In genomic region chr11:125517116-125517804, GRCh38 we compare ENCODE assay signal across 11 cellular contexts. TPM values are rescaled to one million over a fixed set of nuclear protein-coding genes. Genes with fewer than 3 reads are reported as not detected.
A peak's percentile ranks its signal among the peaks of the same experiment; 100 is the strongest.
DNase-seq lines count a peak whose midpoint lies in the region; ATAC-seq, FAIRE-seq and TF ChIP-seq lines count a peak whose summit lies in the region.
"Had no signal": no experiment of that assay in that cellular context is flagged by ENCODE, and none has a peak within 500 bp of the region (broad histone marks: within the 10 kb centered on the region; RNA-seq: fewer than 3 reads in every experiment).

No MANE protein-coding gene starts in this region.

- CTCF ChIA-PET in MCF 10A (lab: Yijun Ruan, JAX) = interaction anchor here (0.6 to 0.7 kb wide), 3 partner anchors 12 to 131 kb away, joined by 3 read pairs; no protein-coding TSS in a partner anchor

- H3K4me1 Mint-ChIP-seq in MCF 10A (ENCODE audit: insufficient read depth, unreplicated experiment) (peaks cover 11% of the 10 kb centered on the region), progenitor cell of endocrine pancreas (ENCODE audit: low read depth) (peaks cover 4% of the 10 kb centered on the region)

- H3K27ac Mint-ChIP-seq in MCF 10A (ENCODE audit: low read depth, unreplicated experiment) (no peak overlapping the region), progenitor cell of endocrine pancreas (no peak overlapping the region)

- no peaks in the 10 kb centered on the region for H3K36me3 Mint-ChIP-seq in MCF 10A (ENCODE audit: insufficient read depth, unreplicated experiment)
- H3K36me3 Mint-ChIP-seq in progenitor cell of endocrine pancreas (ENCODE audit: insufficient read depth) = peaks cover 1% of the 10 kb centered on the region

- intact Hi-C loops in MCF 10A (cut with micrococcal nuclease) (no loop called here), breast epithelium (cut with DNase I; ENCODE audit: low total_unique reads) (no loop called here), adrenal gland (cut with DNase I) (no loop called here)

- H3K4me3 Mint-ChIP-seq in MCF 10A (ENCODE audit: unreplicated experiment) (no peak overlapping the region), progenitor cell of endocrine pancreas (ENCODE audit: low read depth) (no peak overlapping the region)

- no peak overlapping the region for H3K27ac ChIP-seq in breast epithelium
- no peak overlapping the region for H3K27ac ChIP-seq in adrenal gland
- H3K27ac ChIP-seq: HL-60, skin epidermis had no signal

- BruUV-seq in MCF 10A (replicated peaks; lab: Mats Ljungman, UMichigan) = no TSS peak

- no peaks in the 10 kb centered on the region for H3K4me1 ChIP-seq in breast epithelium
- no peaks in the 10 kb centered on the region for H3K4me1 ChIP-seq in adrenal gland (replicated peaks in 1 of 2)

- H3K9me3 ChIP-seq in breast epithelium (no peaks in the 10 kb centered on the region), adrenal gland (replicated peaks in 1 of 3) (no peaks in the 10 kb centered on the region)

- no peaks in the 10 kb centered on the region for H3K27me3 Mint-ChIP-seq in MCF 10A (ENCODE audit: insufficient read depth, unreplicated experiment)
- H3K27me3 Mint-ChIP-seq in progenitor cell of endocrine pancreas = peaks cover 4% of the 10 kb centered on the region

- DNase-seq in MCF 10A (ENCODE audit: unreplicated experiment) = peak; percentile 4
- no peak for DNase-seq in breast epithelium (ENCODE audit: low spot score in 2 of 2)
- peak in 4 of 7 donors; percentile 20 to 62 (median 26) for DNase-seq in adrenal gland
- peak in 29 of 51 donors; percentile 5 to 85 (median 31) for DNase-seq in hypothalamus (lab: John Stamatoyannopoulos, UW)
- DNase-seq in urothelium cell line (ENCODE audit: low spot score) = peak; percentile 17
- no peak for DNase-seq in progenitor cell of endocrine pancreas (ENCODE audit: low spot score, unreplicated experiment)
- DNase-seq in activated CD4-positive, CD25-positive, alpha-beta regulatory T cell (lab: John Stamatoyannopoulos, UW) = no peak
- DNase-seq: activated effector memory CD4-positive, alpha-beta T cell treated with anti-CD3 and anti-CD28 coated beads, Interleukin-2, amount 50 U/mL, for 16 hours had no signal

- FAIRE-seq in urothelium cell line (lab: Jason Lieb, UNC) = no peak

- H3K27me3 ChIP-seq in breast epithelium (no peaks in the 10 kb centered on the region), adrenal gland (peaks cover 7% of the 10 kb centered on the region)

- H3K36me3 ChIP-seq in breast epithelium = no peaks in the 10 kb centered on the region
- no peaks in the 10 kb centered on the region for H3K36me3 ChIP-seq in adrenal gland (replicated peaks in 1 of 2)

- H3K4me3 ChIP-seq in breast epithelium (peak overlapping the region in 1 of 3 donors; percentile 7), adrenal gland (peak overlapping the region in 1 of 4 donors; percentile 19)
- H3K4me3 ChIP-seq: skin epidermis had no signal

- ATAC-seq in HG02884 (IDR thresholded peaks at IDR 0.05; ENCODE audit: unreplicated experiment) = no peak

- no peak for TF ChIP-seq POLR2A in breast epithelium (IDR thresholded peaks at IDR 0.05)
- no peak for TF ChIP-seq POLR2A in adrenal gland (IDR thresholded peaks at IDR 0.05)

- POLR2A ChIA-PET in MCF 10A (lab: Yijun Ruan, JAX) = interaction anchor here (0.9 kb wide), 1 partner anchor 16 kb away, joined by 3 read pairs; no protein-coding TSS in a partner anchor

- 63 to 73% (median 69%) methylated on average over 4 of the region's 4 CpGs for WGBS in adrenal gland, 4 donors

- H3K9me3 Mint-ChIP-seq in MCF 10A (ENCODE audit: unreplicated experiment) (no peaks in the 10 kb centered on the region), progenitor cell of endocrine pancreas (ENCODE audit: low read depth) (peaks cover 4% of the 10 kb centered on the region)

- TF ChIP-seq CTCF in MCF 10A (IDR thresholded peaks at IDR 0.05; ENCODE audit: unreplicated experiment) (no peak), breast epithelium (IDR thresholded peaks at IDR 0.05) (no peak), adrenal gland (IDR thresholded peaks at IDR 0.05) (no peak), progenitor cell of endocrine pancreas (IDR thresholded peaks at IDR 0.05; ENCODE audit: unreplicated experiment) (no peak)

RNA-seq across cellular contexts. Expression of gene FEZ1, which starts 21.2 kb away (rescaled TPM):
- total RNA-seq in MCF 10A (2022) = 5.4 and 6.7 TPM in 2 replicates
- 10 to 100 TPM in 2 of 3 donors, 1 to 10 TPM in 1; 4.8 to 20.8 (median 14.4) TPM for total RNA-seq in breast epithelium
- 10 to 100 TPM in 3 of 8 donors, 1 to 10 TPM in 5; 6.6 to 21.6 (median 8.9) TPM for total RNA-seq in adrenal gland
- polyA plus RNA-seq in adrenal gland = 10 to 100 TPM; 11.0 to 16.7 (median 13.4) TPM
- total RNA-seq in progenitor cell of endocrine pancreas = 1.8 and 3.1 TPM in 2 replicates

RNA-seq across cellular contexts. Expression of gene EI24, which starts 52.0 kb away (rescaled TPM):
- 93.1 and 96.9 TPM in 2 replicates for total RNA-seq in MCF 10A (2022)
- total RNA-seq in breast epithelium = 100 to 1,000 TPM in 1 of 3 donors, 10 to 100 TPM in 2; 88.5 to 111 (median 94.1) TPM
- 10 to 100 TPM; 39.8 to 55.7 (median 47.5) TPM for total RNA-seq in adrenal gland
- 10 to 100 TPM; 19.0 to 65.6 (median 23.5) TPM for polyA plus RNA-seq in adrenal gland
- 68.0 and 74.0 TPM in 2 replicates for total RNA-seq in progenitor cell of endocrine pancreas

Comparison
In these comparisons a context has a peak if more than half of its experiments do, and no peak if none do; other contexts are left out.
1. DNase-seq: peak in MCF 10A (single experiment), adrenal gland (4 of 7), hypothalamus (29 of 51) and urothelium cell line (single experiment); none in breast epithelium (0 of 2), progenitor cell of endocrine pancreas (single experiment) and activated CD4-positive, CD25-positive, alpha-beta regulatory T cell (0 of 4).